12 cellular contexts compared by ENCODE assay signal in genomic region chr3:46908986-46909534, GRCh38. TPM values are rescaled to one million over a fixed set of nuclear protein-coding genes. Genes with fewer than 3 reads are reported as not detected.
DNase-seq lines count a peak whose midpoint lies in the region; ATAC-seq and TF ChIP-seq lines count a peak whose summit lies in the region.
"Had no signal": no experiment of that assay in that cellular context is flagged by ENCODE, and none has a peak within 500 bp of the region (broad histone marks: within the 10 kb centered on the region; RNA-seq: fewer than 3 reads in every experiment).

No MANE protein-coding gene starts in this region.

- 12 to 24% methylated on average over 6 to 7 of the region's 8 CpGs for WGBS in GM23248 (ENCODE audit: low coverage in 1 of 2, low lambda C conversion rate in 2 of 2, missing lambda C conversion rate in 2 of 2), 2 experiments
- WGBS in psoas muscle, 3 donors = 23 to 31% (median 30%) methylated on average over 7 to 8 of the region's 8 CpGs

- POLR2A ChIA-PET in Panc1 (lab: Charles Lee) = no interaction called here

- no TSS peak for BruUV-seq in Panc1 (replicated peaks; lab: Mats Ljungman, UMichigan)

- H3K27ac ChIP-seq in GM23248 (no peak overlapping the region), Panc1 (ENCODE audit: low read length) (no peak overlapping the region), psoas muscle (no peak overlapping the region)
- H3K27ac ChIP-seq: stomach had no signal

- no peaks in the 10 kb centered on the region for H3K79me2 ChIP-seq in GM23248 (ENCODE audit: insufficient read depth)

- peak overlapping the region; percentile 54 for H2AFZ ChIP-seq in GM23248

- CTCF ChIA-PET in Panc1 (lab: Charles Lee) = interaction anchor here (0.6 to 1.3 kb wide), 9 partner anchors 13 to 420 kb away, joined by 3 to 8 read pairs (median 3); partner anchors contain the start of gene NBEAL2

- H3K27me3 ChIP-seq in GM23248 (replicated peaks; ENCODE audit: insufficient read depth) = no peaks in the 10 kb centered on the region
- no peaks in the 10 kb centered on the region for H3K27me3 ChIP-seq in Panc1 (ENCODE audit: control insufficient read depth, insufficient read depth, low read length)
- H3K27me3 ChIP-seq in psoas muscle (ENCODE audit: insufficient read depth in 3 of 3, low read length in 2 of 3) = no peaks in the 10 kb centered on the region
- H3K27me3 ChIP-seq: stomach had no signal

- H3K9me3 ChIP-seq in GM23248 (ENCODE audit: low read depth) (no peaks in the 10 kb centered on the region), Panc1 (ENCODE audit: control insufficient read depth, insufficient read depth, low read depth, low read length) (no peaks in the 10 kb centered on the region), psoas muscle (no peaks in the 10 kb centered on the region)
- H3K9me3 ChIP-seq: stomach had no signal

- in situ Hi-C loops in GM23248 (cut with MboI) = no loop called here
- in situ Hi-C loops in Panc1 (cut with HindIII; ENCODE audit: low pct_unique_long_range_greater_than_20kb, low sequenced_read_pairs) = no loop called here

- peak overlapping the region; percentile 35 for H3K9ac ChIP-seq in GM23248

- H3K36me3 ChIP-seq in GM23248 (ENCODE audit: low read depth) (no peaks in the 10 kb centered on the region), Panc1 (ENCODE audit: control insufficient read depth, insufficient read depth, low read length) (no peaks in the 10 kb centered on the region), psoas muscle (ENCODE audit: insufficient read depth in 1 of 2, low read depth in 1 of 2) (no peaks in the 10 kb centered on the region)
- H3K36me3 ChIP-seq: stomach had no signal

- DNase-seq in GM23248 = no peak
- DNase-seq in Panc1 (ENCODE audit: low read depth, low spot score) = no peak
- DNase-seq in left cardiac atrium = no peak
- DNase-seq in psoas muscle = no peak
- no peak for DNase-seq in LoVo (ENCODE audit: low spot score)
- no peak for DNase-seq in NOMO-1 treated with DMSO at 0.1 percent for 48 hours (lab: John Stamatoyannopoulos, UW; ENCODE audit: unreplicated experiment)
- DNase-seq in retina = no peak

- H3K4me3 ChIP-seq in GM23248 = no peak overlapping the region
- H3K4me3 ChIP-seq in Panc1 (ENCODE audit: low read depth in 2 of 2, low read length in 2 of 2) = no peak overlapping the region
- no peak overlapping the region for H3K4me3 ChIP-seq in psoas muscle
- H3K4me3 ChIP-seq: stomach had no signal

- TF ChIP-seq CTCF in Panc1 (IDR thresholded peaks at IDR 0.05) (no peak), psoas muscle (IDR thresholded peaks at IDR 0.05) (no peak)

- peaks cover 20% of the 10 kb centered on the region for H3K4me1 ChIP-seq in GM23248 (ENCODE audit: insufficient read depth)
- H3K4me1 ChIP-seq in Panc1 (ENCODE audit: control insufficient read depth, insufficient read depth, low read length) = no peaks in the 10 kb centered on the region
- H3K4me1 ChIP-seq in psoas muscle = peaks cover 22% of the 10 kb centered on the region

- ATAC-seq in Panc1 (peak; percentile 39), left cardiac atrium (peak; percentile 10), psoas muscle (peak in 3 of 4 donors; percentile 1 to 34 (median 1)), GM19351 (IDR thresholded peaks at IDR 0.05; ENCODE audit: unreplicated experiment) (no peak)

- peaks cover 15% of the 10 kb centered on the region for H3F3A ChIP-seq in GM23248 (ENCODE audit: insufficient read depth)

- intact Hi-C loops in Panc1 (cut with micrococcal nuclease; ENCODE audit: unreplicated experiment) = loop anchor here (2.0 to 5.0 kb wide), 2 partner anchors 42 to 204 kb away; no protein-coding TSS in a partner anchor
- intact Hi-C loops in left cardiac atrium (cut with DNase I) = loop anchor here in 1 of 2 donors (5.0 kb wide), 1 partner anchor 207 kb away; the partner anchor contains the start of gene TMIE
- intact Hi-C loops in psoas muscle (cut with DNase I) = loop anchor here (1.0 to 5.0 kb wide), 4 partner anchors 42 to 207 kb away; partner anchors contain the start of gene TMIE (in 1 of the 2)

- H3K9me2 ChIP-seq in GM23248 (ENCODE audit: insufficient read depth) = no peaks in the 10 kb centered on the region

- H3K4me2 ChIP-seq in GM23248 (ENCODE audit: unreplicated experiment) = peak overlapping the region; percentile 65

- no peaks in the 10 kb centered on the region for H4K20me1 ChIP-seq in GM23248 (ENCODE audit: insufficient read depth)

RNA-seq across cellular contexts. Expression of gene PTH1R, which starts 31.5 kb away (rescaled TPM):
- 1.3 TPM in 1 of 2 replicates, not detected in the other for total RNA-seq in GM23248 (2014; rRNA removed; shearing (Covaris generic))
- 0.37 and 0.60 TPM in 2 replicates for polyA plus RNA-seq in GM23248 (2016; fragmentation: Nextera tagmentation; extraction: Ambion mirVana)
- not detected for total RNA-seq in Panc1 (2021; ENCODE audit: unreplicated experiment)
- not detected for polyA plus RNA-seq in Panc1 (2012; ENCODE audit: insufficient read length)
- 10 to 100 TPM in 1 of 2 donors, 1 to 10 TPM in 1; 5.4 to 10.0 TPM for total RNA-seq in left cardiac atrium
- 1 to 10 TPM; 1.1 to 5.9 (median 4.1) TPM for total RNA-seq in psoas muscle
- 1 to 10 TPM; 4.0 to 5.2 (median 4.2) TPM for polyA plus RNA-seq in psoas muscle
- total RNA-seq: MCF 10A; naive thymus-derived CD4-positive, alpha-beta T cell had no signal
- polyA plus RNA-seq: naive thymus-derived CD4-positive, alpha-beta T cell had no signal

RNA-seq across cellular contexts. Expression of gene MYL3, which starts 45.8 kb away (rescaled TPM):
- total RNA-seq in GM23248 (2014; rRNA removed; shearing (Covaris generic)) = not detected in 2 replicates
- polyA plus RNA-seq in GM23248 (2016; fragmentation: Nextera tagmentation; extraction: Ambion mirVana) = 0.68 TPM in 1 of 2 replicates, not detected in the other
- not detected for total RNA-seq in Panc1 (2021; ENCODE audit: unreplicated experiment)
- not detected for polyA plus RNA-seq in Panc1 (2012; ENCODE audit: insufficient read length)
- 100 to 1,000 TPM; 157 to 557 TPM for total RNA-seq in left cardiac atrium
- total RNA-seq in psoas muscle = 1,000 to 10,000 TPM in 2 of 4 donors, 100 to 1,000 TPM in 2; 395 to 2,071 (median 1,091) TPM
- polyA plus RNA-seq in psoas muscle = 1,000 to 10,000 TPM in 2 of 3 donors, 100 to 1,000 TPM in 1; 555 to 3,091 (median 2,834) TPM
- total RNA-seq: dermis blood vessel endothelial cell; MCF 10A; naive thymus-derived CD4-positive, alpha-beta T cell had no signal
- polyA plus RNA-seq: naive thymus-derived CD4-positive, alpha-beta T cell had no signal

Comparison
In these comparisons a context has a peak if more than half of its experiments do, and no peak if none do; other contexts are left out.
1. RNA of gene MYL3, which starts 45.8 kb away (total RNA-seq): 395 to 2,071 TPM in psoas muscle and 157 to 557 TPM in left cardiac atrium; not detected in GM23248 and not detected in Panc1 (single experiment); every median in the first group is over 100 times any median in the second.